In genomic region chr10:113880236-113880635, GRCh38 we compare ENCODE assay signal across 18 cellular contexts. TPM values are rescaled to one million over a fixed set of nuclear protein-coding genes. Genes with fewer than 3 reads are reported as not detected.
A peak's percentile ranks its signal among the peaks of the same experiment; 100 is the strongest.
DNase-seq lines count a peak whose midpoint lies in the region; ATAC-seq, FAIRE-seq and TF ChIP-seq lines count a peak whose summit lies in the region.
"Had no signal": no experiment of that assay in that cellular context is flagged by ENCODE, and none has a peak within 500 bp of the region (broad histone marks: within the 10 kb centered on the region; RNA-seq: fewer than 3 reads in every experiment).

No MANE protein-coding gene starts in this region.

- in situ Hi-C loops in GM12878 (cut with MboI), result no loop called here

- H3K9me3 ChIP-seq in GM12878 (replicated peaks; ENCODE audit: control insufficient read depth, insufficient read depth, low read length), result no peaks in the 10 kb centered on the region; the same call in 1 of the 3 replicates
- H3K9me3 ChIP-seq: esophagus muscularis mucosa had no signal

- H3K27me3 ChIP-seq in GM12878 (replicated peaks in 1 of 2; ENCODE audit: control insufficient read depth in 2 of 2, insufficient read depth in 2 of 2, low read length in 1 of 2), result no peaks in the 10 kb centered on the region
- H3K27me3 ChIP-seq: esophagus muscularis mucosa, hepatocyte had no signal

- WGBS in GM12878 (ENCODE audit: insufficient coverage, insufficient replicate concordance, low lambda C conversion rate, missing lambda C conversion rate), result 50% methylated on average over 1 of the region's 1 CpG

- H4K20me1 ChIP-seq in GM12878 (ENCODE audit: control insufficient read depth, insufficient read depth), result no peaks in the 10 kb centered on the region

- H3K36me3 ChIP-seq in GM12878 (ENCODE audit: control insufficient read depth in 2 of 2, insufficient read depth in 2 of 2, low read length in 1 of 2), result peaks cover 0 to 7% of the 10 kb centered on the region in 2 experiments; a peak in 1 of 4 replicates

- CTCF ChIA-PET in GM12878 (lab: Yijun Ruan, JAX), result interaction anchor here (0.6 to 0.9 kb wide), 3 partner anchors 30 to 71 kb away, joined by 3 read pairs; no protein-coding TSS in a partner anchor

- H2AFZ ChIP-seq in GM12878 (ENCODE audit: control insufficient read depth, low read depth, low read length), result no peak overlapping the region
- H2AFZ ChIP-seq: hepatocyte had no signal

- TF ChIP-seq CTCF in GM12878 (IDR thresholded peaks at IDR 0.05 in 2 of 3, conservative IDR thresholded peaks at IDR 0.05 in 1 of 3; ENCODE audit: control insufficient read depth in 2 of 3, extremely low read depth in 1 of 3, insufficient read depth in 1 of 3, low read depth in 3 of 3, low read length in 3 of 3), result no peak

- no peak for DNase-seq in GM12878 (ENCODE audit: low read depth, low spot score)
- DNase-seq in non-pigmented ciliary epithelial cell (ENCODE audit: low read depth), result peak; percentile 41
- no peak for DNase-seq in occipital lobe (lab: John Stamatoyannopoulos, UW)
- DNase-seq in NK-92 (lab: John Stamatoyannopoulos, UW; ENCODE audit: unreplicated experiment), result no peak
- DNase-seq in HuH-7 (ENCODE audit: low spot score), result no peak
- no peak for DNase-seq in C1 segment of cervical spinal cord (lab: John Stamatoyannopoulos, UW)
- DNase-seq: activated CD4-positive, alpha-beta T cell treated with anti-CD3 and anti-CD28 coated beads, Interleukin-2, amount 50 U/mL, for 48 hours; amygdala; DND-41; NCI-H1048; NCI-H2171; SIG-M5; stimulated activated CD4-positive, alpha-beta T cell treated with anti-CD3 and anti-CD28 coated beads, Interleukin-15, amount 100 ng/mL, for 24 hours had no signal

- peaks cover 13% of the 10 kb centered on the region for H3K79me2 ChIP-seq in GM12878 (ENCODE audit: control insufficient read depth, insufficient read depth, low read length)

- TF ChIP-seq RAD21 in GM12878 (IDR thresholded peaks at IDR 0.05; ENCODE audit: insufficient read depth, low read depth, low read length), result no peak

- peak overlapping the region; percentile 29; the same call in 1 of the 2 replicates for H3K9ac ChIP-seq in GM12878 (ENCODE audit: control insufficient read depth, insufficient read depth, low read length)

- FAIRE-seq in GM12878 (lab: Jason Lieb, UNC), result peak; percentile 41

- intact Hi-C loops in GM12878 (cut with micrococcal nuclease; ENCODE audit: unreplicated experiment), result no loop called here

- peak overlapping the region; percentile 72 for H3K4me2 ChIP-seq in GM12878 (ENCODE audit: control insufficient read depth, insufficient read depth)
- H3K4me2 ChIP-seq: hepatocyte had no signal

- ATAC-seq in GM18502 (IDR thresholded peaks at IDR 0.05; ENCODE audit: poor library complexity, unreplicated experiment) (peak; percentile 38), HG03196 (IDR thresholded peaks at IDR 0.05; ENCODE audit: unreplicated experiment) (peak; percentile 51), GM12878 (peak; percentile 56)

- H3K4me1 ChIP-seq in GM12878 (ENCODE audit: control insufficient read depth, insufficient read depth, low read length), result peaks cover 25% of the 10 kb centered on the region

- POLR2A ChIA-PET in GM12878 (lab: Charles Lee), result interaction anchor here (0.6 to 0.9 kb wide), 2 partner anchors 23 to 28 kb away, joined by 4 read pairs; no protein-coding TSS in a partner anchor

- RAD21 ChIA-PET in GM12878 (lab: Charles Lee; ENCODE audit: unreplicated experiment), result interaction anchor here (0.9 to 1.7 kb wide), 9 partner anchors 18 to 222 kb away, joined by 3 to 7 read pairs (median 4); partner anchors contain the start of gene DCLRE1A

- TF ChIP-seq POLR2A in GM12878 (IDR thresholded peaks at IDR 0.05; ENCODE audit: low read depth, low read length), result no peak

- TF ChIP-seq EP300 in GM12878 (IDR thresholded peaks at IDR 0.05; ENCODE audit: borderline replicate concordance in 1 of 2, control insufficient read depth in 1 of 2, low read depth in 2 of 2, low read length in 2 of 2), result no peak

- H3K27ac ChIP-seq in GM12878 (ENCODE audit: control insufficient read depth, insufficient read depth), result peak overlapping the region; percentile 86
- H3K27ac ChIP-seq: coronary artery, esophagus muscularis mucosa, hepatocyte had no signal

- H3K4me3 ChIP-seq in GM12878, result no peak overlapping the region; the same call in 1 of the 2 replicates
- H3K4me3 ChIP-seq: coronary artery, esophagus muscularis mucosa, hepatocyte had no signal

- no TSS peak for BruUV-seq in GM12878 (replicated peaks; lab: Mats Ljungman, UMichigan)

- SMC1A ChIA-PET in GM12878 (lab: Charles Lee; ENCODE audit: uncharacterized antibody, unreplicated experiment), result interaction anchor here (0.7 to 1.2 kb wide), 9 partner anchors 12 to 198 kb away, joined by 3 to 5 read pairs (median 3); no protein-coding TSS in a partner anchor

TF ChIP-seq in GM12878, 131 proteins besides CTCF, POLR2A, EP300 and RAD21 (continues in another document):
- TF ChIP-seq NR2C1 (IDR thresholded peaks at IDR 0.05), result no peak
- TF ChIP-seq BACH1 (IDR thresholded peaks at IDR 0.05; ENCODE audit: borderline replicate concordance), result no peak
- TF ChIP-seq, protein P1, sequence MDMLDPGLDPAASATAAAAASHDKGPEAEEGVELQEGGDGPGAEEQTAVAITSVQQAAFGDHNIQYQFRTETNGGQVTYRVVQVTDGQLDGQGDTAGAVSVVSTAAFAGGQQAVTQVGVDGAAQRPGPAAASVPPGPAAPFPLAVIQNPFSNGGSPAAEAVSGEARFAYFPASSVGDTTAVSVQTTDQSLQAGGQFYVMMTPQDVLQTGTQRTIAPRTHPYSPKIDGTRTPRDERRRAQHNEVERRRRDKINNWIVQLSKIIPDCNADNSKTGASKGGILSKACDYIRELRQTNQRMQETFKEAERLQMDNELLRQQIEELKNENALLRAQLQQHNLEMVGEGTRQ (IDR thresholded peaks at IDR 0.05; ENCODE audit: borderline replicate concordance, low read depth, low read length), result no peak
- TF ChIP-seq RFX5 (IDR thresholded peaks at IDR 0.05; ENCODE audit: low read depth, low read length), result no peak
- no peak for TF ChIP-seq CBX3 (IDR thresholded peaks at IDR 0.05; ENCODE audit: borderline replicate concordance, low read depth)
- no peak for TF ChIP-seq FOXM1 (IDR thresholded peaks at IDR 0.05; ENCODE audit: low read depth, low read length)
- TF ChIP-seq MTA2 (IDR thresholded peaks at IDR 0.05; ENCODE audit: low read depth), result no peak
- no peak for TF ChIP-seq TAF1 (IDR thresholded peaks at IDR 0.05; ENCODE audit: borderline replicate concordance, low read depth, low read length)

RNA-seq across cellular contexts. Expression of gene NHLRC2, which starts 25.8 kb away (rescaled TPM):
- total RNA-seq in GM12878 (2013; cell fraction: nucleolus; rRNA removed), result 116 and 122 TPM in 2 replicates
- total RNA-seq in GM12878 (2014; rRNA removed), result 16.4 and 17.4 TPM in 2 replicates
- total RNA-seq in GM12878 (2014; rRNA removed; fragmentation: Illumina TruSeq; extraction: Trizol), result 15.4 and 17.0 TPM in 2 replicates
- total RNA-seq in GM12878 (2021), result 30.5 and 31.3 TPM in 2 replicates
- 3.3 TPM for polyA plus RNA-seq in GM12878 (2011; ENCODE audit: low read depth)
- polyA plus RNA-seq in GM12878 (2011; rRNA removed), result 21.1 and 32.2 TPM in 2 replicates
- polyA plus RNA-seq in GM12878 (2011; cell fraction: cytosol; rRNA removed), result 9.8 and 10.6 TPM in 2 replicates
- 15.3 and 16.5 TPM in 2 replicates for polyA plus RNA-seq in GM12878 (2011; cell fraction: nucleus; rRNA removed)
- 5.7 and 6.2 TPM in 2 replicates for polyA plus RNA-seq in GM12878 (2012)
- polyA plus RNA-seq in GM12878 (2014; fragmentation: Illumina TruSeq; extraction: Trizol), result 12.9 and 13.9 TPM in 2 replicates
- 1 to 10 TPM; 1.9 to 3.9 TPM for polyA plus RNA-seq in GM12878 (2014; fragmentation: Nextera tagmentation; extraction: Ambion mirVana)
- 9.0 and 9.8 TPM in 2 replicates for polyA plus RNA-seq in GM12878 (2014; rRNA removed)
- 10 to 100 TPM; 20.2 to 21.2 TPM for polyA plus RNA-seq in GM12878 (2016; fragmentation: Nextera tagmentation; extraction: Ambion mirVana)
- 50.0 and 50.3 TPM in 2 replicates for polyA minus RNA-seq in GM12878 (2011; rRNA and poly(A)+ RNA removed)
- polyA minus RNA-seq in GM12878 (2011; cell fraction: cytosol; rRNA and poly(A)+ RNA removed), result 10.4 and 11.6 TPM in 2 replicates
- 49.1 and 74.1 TPM in 2 replicates for polyA minus RNA-seq in GM12878 (2011; cell fraction: nucleus; rRNA and poly(A)+ RNA removed)
- 33.2 TPM for total RNA-seq in occipital lobe

RNA-seq across cellular contexts. Expression of gene DCLRE1A, which starts 26.4 kb away (rescaled TPM):
- 39.2 and 43.5 TPM in 2 replicates for total RNA-seq in GM12878 (2013; cell fraction: nucleolus; rRNA removed)
- total RNA-seq in GM12878 (2014; rRNA removed) (13.9 and 16.9 TPM in 2 replicates), GM12878 (2014; rRNA removed; fragmentation: Illumina TruSeq; extraction: Trizol) (18.7 and 18.9 TPM in 2 replicates), GM12878 (2021) (11.4 and 12.9 TPM in 2 replicates), occipital lobe (18.2 TPM)
- 3.9 TPM for polyA plus RNA-seq in GM12878 (2011; ENCODE audit: low read depth)
- polyA plus RNA-seq in GM12878 (2011; rRNA removed) (29.8 and 43.7 TPM in 2 replicates), GM12878 (2014; fragmentation: Illumina TruSeq; extraction: Trizol) (16.5 and 20.1 TPM in 2 replicates), GM12878 (2014; fragmentation: Nextera tagmentation; extraction: Ambion mirVana) (1 to 10 TPM; 4.8 to 5.2 TPM), GM12878 (2014; rRNA removed) (9.0 and 10.0 TPM in 2 replicates), GM12878 (2016; fragmentation: Nextera tagmentation; extraction: Ambion mirVana) (10 to 100 TPM; 14.2 to 16.4 TPM)
- 13.0 and 16.5 TPM in 2 replicates for polyA plus RNA-seq in GM12878 (2011; cell fraction: cytosol; rRNA removed)
- polyA plus RNA-seq in GM12878 (2011; cell fraction: nucleus; rRNA removed), result 19.5 and 20.5 TPM in 2 replicates
- polyA plus RNA-seq in GM12878 (2012), result 5.0 and 8.0 TPM in 2 replicates
- 28.1 and 36.0 TPM in 2 replicates for polyA minus RNA-seq in GM12878 (2011; rRNA and poly(A)+ RNA removed)
- polyA minus RNA-seq in GM12878 (2011; cell fraction: cytosol; rRNA and poly(A)+ RNA removed), result 8.7 and 11.2 TPM in 2 replicates
- 13.1 and 16.7 TPM in 2 replicates for polyA minus RNA-seq in GM12878 (2011; cell fraction: nucleus; rRNA and poly(A)+ RNA removed)
